Comparison of ENCODE assay signal across 12 cellular contexts in the genomic region with DNA sequence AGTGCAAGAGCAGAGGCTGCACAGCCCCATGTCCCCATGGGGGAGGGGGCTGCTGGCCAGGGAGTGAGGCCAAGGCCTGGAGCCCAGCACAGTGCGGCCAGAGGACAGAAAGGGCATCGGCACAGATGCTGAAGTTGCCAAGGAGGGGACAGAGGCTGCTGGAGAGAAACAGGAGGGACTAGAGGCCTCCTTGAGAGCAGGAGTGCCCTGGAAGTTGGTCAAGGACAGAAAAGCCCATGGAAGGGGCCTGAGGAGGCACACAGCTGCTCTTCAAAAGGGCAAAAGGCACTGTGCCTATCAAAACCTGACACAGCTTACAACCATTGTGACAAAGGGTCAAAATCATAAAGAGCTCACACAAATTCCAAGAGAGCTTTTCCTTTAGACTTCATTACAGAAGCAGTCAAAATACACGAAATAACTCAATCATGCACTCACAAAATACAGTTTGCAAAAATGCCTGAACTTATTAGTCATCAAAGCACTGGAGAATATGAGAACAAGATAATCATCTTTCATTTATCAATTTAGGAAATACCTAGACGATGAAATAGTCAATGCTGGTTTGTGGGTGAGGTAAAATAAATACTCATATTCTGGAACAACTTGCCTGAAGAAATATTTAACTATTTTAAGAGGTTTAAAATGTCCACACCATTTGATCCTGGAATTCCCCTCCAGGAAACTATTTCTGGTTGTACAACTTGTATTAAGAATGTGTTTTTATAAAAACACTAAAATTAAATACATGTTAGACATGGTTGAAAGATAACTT.
DNase-seq lines count a peak whose midpoint lies in the region; ATAC-seq and TF ChIP-seq lines count a peak whose summit lies in the region.
"Had no signal": no experiment of that assay in that cellular context is flagged by ENCODE, and none has a peak within 500 bp of the region (broad histone marks: within the 10 kb centered on the region; RNA-seq: fewer than 3 reads in every experiment).

No MANE protein-coding gene starts in this region.

- in situ Hi-C loops in T47D (cut with HindIII; ENCODE audit: low pct_unique_long_range_greater_than_20kb, low sequenced_read_pairs) = no loop called here

- no peaks in the 10 kb centered on the region for H3K9me3 ChIP-seq in heart left ventricle
- no peaks in the 10 kb centered on the region for H3K9me3 ChIP-seq in right lobe of liver
- H3K9me3 ChIP-seq in aorta (ENCODE audit: control insufficient read depth, low read length) = no peaks in the 10 kb centered on the region
- no peaks in the 10 kb centered on the region for H3K9me3 ChIP-seq in BE2C

- peak in 1 of 5 donors; percentile 34 for DNase-seq in heart left ventricle
- DNase-seq in cardiac septum (ENCODE audit: low spot score) = no peak
- peak; percentile 15 to 41 for DNase-seq in T47D (ENCODE audit: low read depth in 1 of 2, low spot score in 1 of 2)
- no peak for DNase-seq in right lobe of liver
- peak in 1 of 2 donors; percentile 73 for DNase-seq in aorta
- no peak for DNase-seq in inferior parietal cortex (ENCODE audit: extremely low spot score)
- DNase-seq in BE2C = no peak
- no peak for DNase-seq in activated T-cell treated with anti-CD3 and anti-CD28 coated beads, Interleukin-2, amount 50 U/mL, for 1 hour
- DNase-seq: AML-193; NCI-H446 treated with DMSO at 0.1 percent for 48 hours; stimulated activated CD4-positive, alpha-beta T cell treated with anti-CD3 and anti-CD28 coated beads, Interleukin-2, amount 100 ng/mL, for 48 hours had no signal

- no peaks in the 10 kb centered on the region for H3K27me3 ChIP-seq in heart left ventricle
- no peaks in the 10 kb centered on the region for H3K27me3 ChIP-seq in right lobe of liver
- no peaks in the 10 kb centered on the region for H3K27me3 ChIP-seq in aorta (ENCODE audit: control insufficient read depth in 1 of 2, insufficient read depth in 2 of 2, low read length in 1 of 2)
- no peaks in the 10 kb centered on the region for H3K27me3 ChIP-seq in BE2C

- 38 to 65% (median 47%) methylated on average over 4 of the region's 4 CpGs for WGBS in heart left ventricle, 4 donors
- WGBS in right lobe of liver (ENCODE audit: insufficient coverage, low coverage, low lambda C conversion rate, missing lambda C conversion rate) = 54% methylated on average over 4 of the region's 4 CpGs
- WGBS in aorta, 2 donors = 5 to 7% methylated on average over 4 of the region's 4 CpGs

- intact Hi-C loops in heart left ventricle (cut with DNase I) = no loop called here
- intact Hi-C loops in cardiac septum (cut with DNase I) = loop anchor here (10.0 kb wide), 1 partner anchor 78 kb away; a partner anchor contains a TSS
- intact Hi-C loops in right lobe of liver (cut with DNase I) = no loop called here
- intact Hi-C loops in aorta (cut with DNase I) = loop anchor here in 1 of 2 donors (5.0 to 10.0 kb wide), 2 partner anchors 70 to 218 kb away; no protein-coding TSS in a partner anchor

- H3K27ac ChIP-seq in heart left ventricle (peak overlapping the region in 5 of 12 donors; percentile 10 to 69 (median 44)), right lobe of liver (no peak overlapping the region), aorta (ENCODE audit: low read depth in 1 of 2, low read length in 2 of 2) (peak overlapping the region; percentile 47 to 100)

- TF ChIP-seq CTCF in heart left ventricle (IDR thresholded peaks at IDR 0.05) (no peak), right lobe of liver (IDR thresholded peaks at IDR 0.05) (no peak), BE2C (IDR thresholded peaks at IDR 0.05; ENCODE audit: low read depth, low read length) (no peak)

- peaks cover 0 to 94% (median 81%) of the 10 kb centered on the region in 9 donors for H3K36me3 ChIP-seq in heart left ventricle
- peaks cover 0 to 71% (median 25%) of the 10 kb centered on the region in 4 donors for H3K36me3 ChIP-seq in right lobe of liver
- H3K36me3 ChIP-seq in aorta (ENCODE audit: control insufficient read depth in 1 of 2, insufficient read depth in 2 of 2, low read length in 1 of 2) = no peaks in the 10 kb centered on the region
- peaks cover 5% of the 10 kb centered on the region; the same call in 1 of the 2 replicates for H3K36me3 ChIP-seq in BE2C

- ATAC-seq in heart left ventricle (peak; percentile 34 to 77 (median 56)), right lobe of liver (peak in 3 of 4 donors; percentile 28 to 46 (median 38)), aorta (ENCODE audit: low FRiP score) (peak; percentile 37)
- ATAC-seq: activated CD4-positive, CD25-positive, alpha-beta regulatory T cell treated with anti-CD3 and anti-CD28 coated beads, Interleukin-2, amount 50 U/mL, for 24 hours had no signal

- TF ChIP-seq POLR2A in heart left ventricle (IDR thresholded peaks at IDR 0.05) = no peak
- TF ChIP-seq POLR2A in right lobe of liver (IDR thresholded peaks at IDR 0.05) = no peak

- H3K4me1 ChIP-seq in heart left ventricle = peaks cover 0 to 16% (median 9%) of the 10 kb centered on the region in 12 donors
- no peaks in the 10 kb centered on the region for H3K4me1 ChIP-seq in right lobe of liver
- peaks cover 2 to 8% of the 10 kb centered on the region in 2 donors for H3K4me1 ChIP-seq in aorta (ENCODE audit: control insufficient read depth in 1 of 2, insufficient read depth in 2 of 2, low read length in 2 of 2)
- no peaks in the 10 kb centered on the region; the same call in 1 of the 2 replicates for H3K4me1 ChIP-seq in BE2C

- H3K4me3 ChIP-seq in heart left ventricle = no peak overlapping the region
- H3K4me3 ChIP-seq in right lobe of liver = no peak overlapping the region
- no peak overlapping the region for H3K4me3 ChIP-seq in aorta (ENCODE audit: low read length in 2 of 2)
- no peak overlapping the region for H3K4me3 ChIP-seq in BE2C (ENCODE audit: low read depth, low read length)

Comparison
In these comparisons a context has a peak if more than half of its experiments do, and no peak if none do; other contexts are left out.
1. DNase-seq: peak in T47D (2 of 2); none in cardiac septum (single experiment), right lobe of liver (0 of 3), inferior parietal cortex (single experiment), BE2C (single experiment) and activated T-cell treated with anti-CD3 and anti-CD28 coated beads, Interleukin-2, amount 50 U/mL, for 1 hour (single experiment).
2. H3K27ac ChIP-seq: peak in aorta (2 of 2); none in right lobe of liver (0 of 3).
3. Peak in every context shown above with its lines, with median percentiles within 50 percentile points of each other: ATAC-seq.